ENCODE assay signal across 1 cellular context in the genomic region with DNA sequence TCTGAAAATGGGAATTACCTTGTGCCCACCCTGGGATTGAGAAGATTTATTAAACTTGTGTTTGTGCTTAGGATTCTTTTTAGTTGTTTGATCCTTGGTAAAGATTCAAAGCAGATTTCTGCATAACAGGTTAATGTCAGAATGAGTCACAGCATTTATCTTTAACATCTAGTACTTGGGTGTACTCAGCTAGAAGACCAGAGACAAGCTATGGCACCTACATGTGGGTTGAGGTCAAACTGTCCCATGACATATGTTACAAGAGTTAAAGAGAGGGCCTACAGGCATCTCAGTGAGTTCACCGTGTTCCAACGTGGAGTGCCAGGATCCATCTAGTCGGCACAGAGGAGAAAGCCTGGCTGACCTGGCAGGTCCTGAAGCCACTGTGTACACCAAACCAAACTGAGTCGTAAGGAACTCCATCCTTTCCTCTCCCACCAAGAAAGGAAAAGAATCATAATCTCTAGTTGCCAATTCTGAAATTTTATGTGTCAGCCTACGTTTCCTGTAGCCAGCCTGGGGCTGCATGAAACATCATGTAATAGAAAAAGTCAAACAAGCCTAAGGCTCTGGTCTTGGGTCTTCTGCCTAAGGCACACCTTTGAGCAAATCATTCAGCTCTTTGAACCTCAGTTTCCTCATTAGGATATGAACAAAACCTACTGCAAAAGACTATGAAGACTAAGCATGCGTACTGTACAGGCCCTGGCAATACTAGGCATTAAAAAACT.
TF ChIP-seq lines count a peak whose summit lies in the region.

No MANE protein-coding gene starts in this region.

TF ChIP-seq in GM23338, 12 proteins besides CTCF, POLR2A, EP300 and RAD21:
- TF ChIP-seq, protein P1, sequence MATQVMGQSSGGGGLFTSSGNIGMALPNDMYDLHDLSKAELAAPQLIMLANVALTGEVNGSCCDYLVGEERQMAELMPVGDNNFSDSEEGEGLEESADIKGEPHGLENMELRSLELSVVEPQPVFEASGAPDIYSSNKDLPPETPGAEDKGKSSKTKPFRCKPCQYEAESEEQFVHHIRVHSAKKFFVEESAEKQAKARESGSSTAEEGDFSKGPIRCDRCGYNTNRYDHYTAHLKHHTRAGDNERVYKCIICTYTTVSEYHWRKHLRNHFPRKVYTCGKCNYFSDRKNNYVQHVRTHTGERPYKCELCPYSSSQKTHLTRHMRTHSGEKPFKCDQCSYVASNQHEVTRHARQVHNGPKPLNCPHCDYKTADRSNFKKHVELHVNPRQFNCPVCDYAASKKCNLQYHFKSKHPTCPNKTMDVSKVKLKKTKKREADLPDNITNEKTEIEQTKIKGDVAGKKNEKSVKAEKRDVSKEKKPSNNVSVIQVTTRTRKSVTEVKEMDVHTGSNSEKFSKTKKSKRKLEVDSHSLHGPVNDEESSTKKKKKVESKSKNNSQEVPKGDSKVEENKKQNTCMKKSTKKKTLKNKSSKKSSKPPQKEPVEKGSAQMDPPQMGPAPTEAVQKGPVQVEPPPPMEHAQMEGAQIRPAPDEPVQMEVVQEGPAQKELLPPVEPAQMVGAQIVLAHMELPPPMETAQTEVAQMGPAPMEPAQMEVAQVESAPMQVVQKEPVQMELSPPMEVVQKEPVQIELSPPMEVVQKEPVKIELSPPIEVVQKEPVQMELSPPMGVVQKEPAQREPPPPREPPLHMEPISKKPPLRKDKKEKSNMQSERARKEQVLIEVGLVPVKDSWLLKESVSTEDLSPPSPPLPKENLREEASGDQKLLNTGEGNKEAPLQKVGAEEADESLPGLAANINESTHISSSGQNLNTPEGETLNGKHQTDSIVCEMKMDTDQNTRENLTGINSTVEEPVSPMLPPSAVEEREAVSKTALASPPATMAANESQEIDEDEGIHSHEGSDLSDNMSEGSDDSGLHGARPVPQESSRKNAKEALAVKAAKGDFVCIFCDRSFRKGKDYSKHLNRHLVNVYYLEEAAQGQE (IDR thresholded peaks at IDR 0.05; ENCODE audit: unreplicated experiment): no peak
- TF ChIP-seq POLR2AphosphoS5 (IDR thresholded peaks at IDR 0.05; ENCODE audit: low read depth) (no peak), EZH2phosphoT487 (IDR thresholded peaks at IDR 0.05; ENCODE audit: unreplicated experiment) (no peak), ZNF331 (CRISPR knock-in tag; IDR thresholded peaks at IDR 0.05; ENCODE audit: low read depth) (no peak), EZH2 (IDR thresholded peaks at IDR 0.05; ENCODE audit: low read depth, unreplicated experiment) (no peak)
- TF ChIP-seq, protein P2, sequence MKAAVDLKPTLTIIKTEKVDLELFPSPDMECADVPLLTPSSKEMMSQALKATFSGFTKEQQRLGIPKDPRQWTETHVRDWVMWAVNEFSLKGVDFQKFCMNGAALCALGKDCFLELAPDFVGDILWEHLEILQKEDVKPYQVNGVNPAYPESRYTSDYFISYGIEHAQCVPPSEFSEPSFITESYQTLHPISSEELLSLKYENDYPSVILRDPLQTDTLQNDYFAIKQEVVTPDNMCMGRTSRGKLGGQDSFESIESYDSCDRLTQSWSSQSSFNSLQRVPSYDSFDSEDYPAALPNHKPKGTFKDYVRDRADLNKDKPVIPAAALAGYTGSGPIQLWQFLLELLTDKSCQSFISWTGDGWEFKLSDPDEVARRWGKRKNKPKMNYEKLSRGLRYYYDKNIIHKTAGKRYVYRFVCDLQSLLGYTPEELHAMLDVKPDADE (IDR thresholded peaks at IDR 0.05): no peak
- TF ChIP-seq, protein P3, sequence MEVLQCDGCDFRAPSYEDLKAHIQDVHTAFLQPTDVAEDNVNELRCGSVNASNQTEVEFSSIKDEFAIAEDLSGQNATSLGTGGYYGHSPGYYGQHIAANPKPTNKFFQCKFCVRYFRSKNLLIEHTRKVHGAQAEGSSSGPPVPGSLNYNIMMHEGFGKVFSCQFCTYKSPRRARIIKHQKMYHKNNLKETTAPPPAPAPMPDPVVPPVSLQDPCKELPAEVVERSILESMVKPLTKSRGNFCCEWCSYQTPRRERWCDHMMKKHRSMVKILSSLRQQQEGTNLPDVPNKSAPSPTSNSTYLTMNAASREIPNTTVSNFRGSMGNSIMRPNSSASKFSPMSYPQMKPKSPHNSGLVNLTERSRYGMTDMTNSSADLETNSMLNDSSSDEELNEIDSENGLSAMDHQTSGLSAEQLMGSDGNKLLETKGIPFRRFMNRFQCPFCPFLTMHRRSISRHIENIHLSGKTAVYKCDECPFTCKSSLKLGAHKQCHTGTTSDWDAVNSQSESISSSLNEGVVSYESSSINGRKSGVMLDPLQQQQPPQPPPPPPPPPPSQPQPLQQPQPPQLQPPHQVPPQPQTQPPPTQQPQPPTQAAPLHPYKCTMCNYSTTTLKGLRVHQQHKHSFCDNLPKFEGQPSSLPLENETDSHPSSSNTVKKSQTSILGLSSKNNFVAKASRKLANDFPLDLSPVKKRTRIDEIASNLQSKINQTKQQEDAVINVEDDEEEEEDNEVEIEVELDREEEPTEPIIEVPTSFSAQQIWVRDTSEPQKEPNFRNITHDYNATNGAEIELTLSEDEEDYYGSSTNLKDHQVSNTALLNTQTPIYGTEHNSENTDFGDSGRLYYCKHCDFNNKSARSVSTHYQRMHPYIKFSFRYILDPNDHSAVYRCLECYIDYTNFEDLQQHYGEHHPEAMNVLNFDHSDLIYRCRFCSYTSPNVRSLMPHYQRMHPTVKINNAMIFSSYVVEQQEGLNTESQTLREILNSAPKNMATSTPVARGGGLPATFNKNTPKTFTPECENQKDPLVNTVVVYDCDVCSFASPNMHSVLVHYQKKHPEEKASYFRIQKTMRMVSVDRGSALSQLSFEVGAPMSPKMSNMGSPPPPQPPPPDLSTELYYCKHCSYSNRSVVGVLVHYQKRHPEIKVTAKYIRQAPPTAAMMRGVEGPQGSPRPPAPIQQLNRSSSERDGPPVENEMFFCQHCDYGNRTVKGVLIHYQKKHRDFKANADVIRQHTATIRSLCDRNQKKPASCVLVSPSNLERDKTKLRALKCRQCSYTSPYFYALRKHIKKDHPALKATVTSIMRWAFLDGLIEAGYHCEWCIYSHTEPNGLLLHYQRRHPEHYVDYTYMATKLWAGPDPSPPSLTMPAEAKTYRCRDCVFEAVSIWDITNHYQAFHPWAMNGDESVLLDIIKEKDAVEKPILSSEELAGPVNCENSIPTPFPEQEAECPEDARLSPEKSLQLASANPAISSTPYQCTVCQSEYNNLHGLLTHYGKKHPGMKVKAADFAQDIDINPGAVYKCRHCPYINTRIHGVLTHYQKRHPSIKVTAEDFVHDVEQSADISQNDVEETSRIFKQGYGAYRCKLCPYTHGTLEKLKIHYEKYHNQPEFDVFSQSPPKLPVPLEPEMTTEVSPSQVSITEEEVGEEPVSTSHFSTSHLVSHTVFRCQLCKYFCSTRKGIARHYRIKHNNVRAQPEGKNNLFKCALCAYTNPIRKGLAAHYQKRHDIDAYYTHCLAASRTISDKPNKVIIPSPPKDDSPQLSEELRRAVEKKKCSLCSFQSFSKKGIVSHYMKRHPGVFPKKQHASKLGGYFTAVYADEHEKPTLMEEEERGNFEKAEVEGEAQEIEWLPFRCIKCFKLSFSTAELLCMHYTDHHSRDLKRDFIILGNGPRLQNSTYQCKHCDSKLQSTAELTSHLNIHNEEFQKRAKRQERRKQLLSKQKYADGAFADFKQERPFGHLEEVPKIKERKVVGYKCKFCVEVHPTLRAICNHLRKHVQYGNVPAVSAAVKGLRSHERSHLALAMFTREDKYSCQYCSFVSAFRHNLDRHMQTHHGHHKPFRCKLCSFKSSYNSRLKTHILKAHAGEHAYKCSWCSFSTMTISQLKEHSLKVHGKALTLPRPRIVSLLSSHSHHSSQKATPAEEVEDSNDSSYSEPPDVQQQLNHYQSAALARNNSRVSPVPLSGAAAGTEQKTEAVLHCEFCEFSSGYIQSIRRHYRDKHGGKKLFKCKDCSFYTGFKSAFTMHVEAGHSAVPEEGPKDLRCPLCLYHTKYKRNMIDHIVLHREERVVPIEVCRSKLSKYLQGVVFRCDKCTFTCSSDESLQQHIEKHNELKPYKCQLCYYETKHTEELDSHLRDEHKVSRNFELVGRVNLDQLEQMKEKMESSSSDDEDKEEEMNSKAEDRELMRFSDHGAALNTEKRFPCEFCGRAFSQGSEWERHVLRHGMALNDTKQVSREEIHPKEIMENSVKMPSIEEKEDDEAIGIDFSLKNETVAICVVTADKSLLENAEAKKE (CRISPR knock-in tag; IDR thresholded peaks at IDR 0.05): no peak
